In genomic region chr2:84314901-84315330, GRCh38 we compare ENCODE assay signal across 8 cellular contexts.
DNase-seq lines count a peak whose midpoint lies in the region; ATAC-seq and TF ChIP-seq lines count a peak whose summit lies in the region.

No MANE protein-coding gene starts in this region.

- H3K9me2 ChIP-seq in PC-3 (replicated peaks; ENCODE audit: low read length): no peaks in the 10 kb centered on the region

- H3K4me1 ChIP-seq in PC-3 (ENCODE audit: insufficient read depth, low read length): no peaks in the 10 kb centered on the region
- no peaks in the 10 kb centered on the region for H3K4me1 ChIP-seq in testis

- peak; percentile 96 for TF ChIP-seq CTCF in PC-3 (conservative IDR thresholded peaks at IDR 0.05; ENCODE audit: low read depth, low read length)
- peak; percentile 96 for TF ChIP-seq CTCF in fibroblast of mammary gland (conservative IDR thresholded peaks at IDR 0.05; ENCODE audit: control insufficient read depth, insufficient read depth, low read depth, low read length)
- peak; percentile 30 to 75 (median 74) for TF ChIP-seq CTCF in testis (IDR thresholded peaks at IDR 0.05)

- no peak overlapping the region; the same call in 1 of the 2 replicates for H2AFZ ChIP-seq in PC-3 (ENCODE audit: low read length)

- H3K27me3 ChIP-seq in PC-3 (ENCODE audit: low read length) (peaks cover 27% of the 10 kb centered on the region), testis (no peaks in the 10 kb centered on the region)

- no peak overlapping the region for H3K4me3 ChIP-seq in PC-3 (ENCODE audit: low read length)
- no peak overlapping the region for H3K4me3 ChIP-seq in fibroblast of mammary gland (ENCODE audit: control insufficient read depth, low read depth, low read length)
- no peak overlapping the region for H3K4me3 ChIP-seq in testis

- CTCF ChIA-PET in PC-3 (lab: Charles Lee): interaction anchor here (0.6 to 1.5 kb wide), 2 partner anchors 292 to 553 kb away, joined by 5 to 7 read pairs; no protein-coding TSS in a partner anchor

- intact Hi-C loops in PC-3 (cut with micrococcal nuclease) (no loop called here), testis (cut with DNase I; ENCODE audit: low total_unique reads) (no loop called here)

- H3K9ac ChIP-seq in PC-3 (ENCODE audit: low read length): no peak overlapping the region

- ATAC-seq in GM21447 (IDR thresholded peaks at IDR 0.05; ENCODE audit: unreplicated experiment): peak; percentile 96
- ATAC-seq in PC-3: peak; percentile 94

- H4K20me1 ChIP-seq in PC-3 (ENCODE audit: low read length): no peaks in the 10 kb centered on the region

- no TSS peak for BruUV-seq in PC-3 (replicated peaks; lab: Mats Ljungman, UMichigan)

- POLR2A ChIA-PET in PC-3 (lab: Charles Lee; ENCODE audit: unreplicated experiment): no interaction called here

- WGBS in testis, 2 donors: 10 to 18% methylated on average over 11 of the region's 11 CpGs

- H3F3A ChIP-seq in PC-3 (ENCODE audit: low read length, unreplicated experiment): no peaks in the 10 kb centered on the region

- no peaks in the 10 kb centered on the region for H3K36me3 ChIP-seq in PC-3 (ENCODE audit: low read depth, low read length)
- H3K36me3 ChIP-seq in testis (ENCODE audit: low read depth, missing control alignments): no peaks in the 10 kb centered on the region

- no peak overlapping the region for H3K27ac ChIP-seq in PC-3 (ENCODE audit: low read length)
- H3K27ac ChIP-seq in testis: no peak overlapping the region

- no peaks in the 10 kb centered on the region for H3K79me2 ChIP-seq in PC-3 (ENCODE audit: low read length)

- DNase-seq in DMS79 (lab: John Stamatoyannopoulos, UW): peak; percentile 22
- peak; percentile 93 for DNase-seq in HT-29 (ENCODE audit: low spot score)
- DNase-seq in PC-3: peak; percentile 92
- DNase-seq in activated T-cell treated with anti-CD3 and anti-CD28 coated beads, Interleukin-2, amount 50 U/mL, for 1 hour: peak; percentile 72
- peak; percentile 71 for DNase-seq in fibroblast of mammary gland (ENCODE audit: low read depth)
- DNase-seq in nucleus accumbens (lab: John Stamatoyannopoulos, UW): peak; percentile 2 to 93 (median 62)
- DNase-seq in testis: peak; percentile 93

- no peak overlapping the region for H3K4me2 ChIP-seq in PC-3 (ENCODE audit: low read length)

- no peak for TF ChIP-seq POLR2A in testis (IDR thresholded peaks at IDR 0.05)

- H3K9me3 ChIP-seq in PC-3 (ENCODE audit: low read length) (no peaks in the 10 kb centered on the region), testis (no peaks in the 10 kb centered on the region)

Comparison
In these comparisons a context has a peak if more than half of its experiments do, and no peak if none do; other contexts are left out.
1. DNase-seq: peak in every context shown above with its lines; median percentile 93 in HT-29; 93 in testis; 92 in PC-3; 72 in activated T-cell treated with anti-CD3 and anti-CD28 coated beads, Interleukin-2, amount 50 U/mL, for 1 hour; 71 in fibroblast of mammary gland; 62 in nucleus accumbens; 22 in DMS79.